11 cellular contexts compared by ENCODE assay signal in the genomic region with DNA sequence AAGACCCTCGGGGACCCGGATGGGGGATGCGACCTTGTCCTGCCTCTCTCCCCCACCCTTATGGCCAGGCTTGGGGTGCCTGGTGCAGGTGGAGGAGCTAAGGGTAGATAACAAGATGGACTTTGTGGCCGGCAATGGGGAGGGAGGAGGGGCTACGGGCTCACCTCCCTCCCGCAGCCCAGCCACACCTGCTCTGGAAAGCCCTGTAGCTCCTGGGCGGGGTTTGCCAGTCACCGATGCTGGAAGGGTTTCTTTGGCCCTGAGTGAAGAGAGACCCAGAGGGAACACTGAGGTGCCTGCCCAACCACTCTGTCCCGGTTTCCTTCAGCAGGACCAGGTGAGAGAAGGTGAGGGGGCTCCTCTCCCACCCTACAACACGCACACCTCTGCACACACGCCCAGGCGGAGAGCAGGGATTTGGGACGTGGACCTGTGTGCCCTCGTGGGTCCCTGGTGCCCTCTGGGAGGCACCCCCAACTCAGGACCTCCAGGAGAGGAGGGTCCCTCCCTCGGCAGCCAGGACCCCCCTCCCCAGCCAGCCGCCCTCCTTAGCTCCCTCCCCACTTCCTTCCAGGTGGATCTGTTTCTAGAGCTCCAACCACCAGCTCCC. TPM values are rescaled to one million over a fixed set of nuclear protein-coding genes. Genes with fewer than 3 reads are reported as not detected.
A peak's percentile ranks its signal among the peaks of the same experiment; 100 is the strongest.
DNase-seq lines count a peak whose midpoint lies in the region; ATAC-seq and TF ChIP-seq lines count a peak whose summit lies in the region.
"Had no signal": no experiment of that assay in that cellular context is flagged by ENCODE, and none has a peak within 500 bp of the region (broad histone marks: within the 10 kb centered on the region; RNA-seq: fewer than 3 reads in every experiment).

A gene (plus strand): TSS at position 229 of the 610 bp plus-strand sequence. CDS start 6,986 bp downstream, outside the sequence.

- peaks cover 16% of the 10 kb centered on the region for H3K27me3 Mint-ChIP-seq in activated B cell treated with CpG ODN at 0.5 μM for 24 hours
- peaks cover 19 to 28% of the 10 kb centered on the region in 2 donors for H3K27me3 Mint-ChIP-seq in stimulated activated naive B cell treated with anti-CD40 and anti-IgM and Interleukin-4, amounts not matched to agents 10 μg/mL and 1 μg/mL and 100 μg/mL, for 72 hours

- POLR2A ChIA-PET in activated B cell treated with CpG ODN at 0.5 μM for 24 hours (lab: Charles Lee), result no interaction called here

- no peak for TF ChIP-seq CTCF in activated B cell treated with CpG ODN at 0.5 μM for 24 hours (IDR thresholded peaks at IDR 0.05)

- H3K36me3 Mint-ChIP-seq in activated B cell treated with CpG ODN at 0.5 μM for 24 hours (ENCODE audit: low read depth), result no peaks in the 10 kb centered on the region
- H3K36me3 Mint-ChIP-seq in stimulated activated naive B cell treated with anti-CD40 and anti-IgM and Interleukin-4, amounts not matched to agents 10 μg/mL and 1 μg/mL and 100 μg/mL, for 72 hours, result peaks cover 0 to 3% of the 10 kb centered on the region in 2 donors

- no peak for ATAC-seq in activated B cell treated with CpG ODN at 0.5 μM for 24 hours (ENCODE audit: low read depth)
- ATAC-seq in stimulated activated naive B cell treated with anti-CD40 and anti-IgM and Interleukin-4, amounts not matched to agents 10 μg/mL and 1 μg/mL and 100 μg/mL, for 72 hours (replicated peaks), result peak; percentile 7 to 20

- CTCF ChIA-PET in activated B cell treated with CpG ODN at 0.5 μM for 24 hours (lab: Charles Lee), result no interaction called here

- H3K9me3 Mint-ChIP-seq in activated B cell treated with CpG ODN at 0.5 μM for 24 hours, result no peaks in the 10 kb centered on the region
- H3K9me3 Mint-ChIP-seq in stimulated activated naive B cell treated with anti-CD40 and anti-IgM and Interleukin-4, amounts not matched to agents 10 μg/mL and 1 μg/mL and 100 μg/mL, for 72 hours, result no peaks in the 10 kb centered on the region

- peaks cover 9% of the 10 kb centered on the region for H3K4me1 Mint-ChIP-seq in activated B cell treated with CpG ODN at 0.5 μM for 24 hours
- peaks cover 10 to 12% of the 10 kb centered on the region in 2 donors for H3K4me1 Mint-ChIP-seq in stimulated activated naive B cell treated with anti-CD40 and anti-IgM and Interleukin-4, amounts not matched to agents 10 μg/mL and 1 μg/mL and 100 μg/mL, for 72 hours

- H3K27ac Mint-ChIP-seq in activated B cell treated with CpG ODN at 0.5 μM for 24 hours, result no peak within 1 kb of the TSS
- H3K27ac Mint-ChIP-seq in stimulated activated naive B cell treated with anti-CD40 and anti-IgM and Interleukin-4, amounts not matched to agents 10 μg/mL and 1 μg/mL and 100 μg/mL, for 72 hours, result peak within 1 kb of the TSS; percentile 44

- intact Hi-C loops in activated B cell treated with CpG ODN at 0.5 μM for 24 hours (cut with micrococcal nuclease), result no loop called here

- peak within 1 kb of the TSS; percentile 72 for H3K4me3 Mint-ChIP-seq in activated B cell treated with CpG ODN at 0.5 μM for 24 hours
- peak within 1 kb of the TSS; percentile 70 to 80 for H3K4me3 Mint-ChIP-seq in stimulated activated naive B cell treated with anti-CD40 and anti-IgM and Interleukin-4, amounts not matched to agents 10 μg/mL and 1 μg/mL and 100 μg/mL, for 72 hours

- DNase-seq in NCI-H1417 (lab: John Stamatoyannopoulos, UW) (peak; percentile 45 to 78 (median 56)), NCI-H1417 treated with DMSO at 0.1 percent for 48 hours (lab: John Stamatoyannopoulos, UW) (no peak), activated B cell treated with CpG ODN at 0.5 μM for 24 hours (no peak), iPS-NIHi7 (ENCODE audit: extremely low spot score) (peak; percentile 86), hippocampal formation (lab: John Stamatoyannopoulos, UW) (no peak)
- DNase-seq in stimulated activated naive B cell treated with anti-CD40 and anti-IgM and Interleukin-4, amounts not matched to agents 10 μg/mL and 1 μg/mL and 100 μg/mL, for 72 hours, result no peak
- DNase-seq in activated CD4-positive, CD25-positive, alpha-beta regulatory T cell treated with anti-CD3 and anti-CD28 coated beads, Interleukin-2, amount 50 U/mL, for 72 hours, result no peak
- DNase-seq in stimulated activated CD4-positive, alpha-beta T cell treated with anti-CD3 and anti-CD28 coated beads, Interleukin-4, amount 100 ng/mL, for 24 hours, result no peak

RNA-seq across cellular contexts. Expression of the gene that starts here (rescaled TPM):
- total RNA-seq in activated B cell treated with CpG ODN at 0.5 μM for 24 hours, result not detected in 2 replicates
- total RNA-seq: glomerular endothelial cell, SK-MEL-5, subcutaneous adipose tissue had no signal

Comparison
In these comparisons a context has a peak if more than half of its experiments do, and no peak if none do; other contexts are left out.
1. DNase-seq: peak in NCI-H1417 (3 of 3) and iPS-NIHi7 (single experiment); none in NCI-H1417 treated with DMSO at 0.1 percent for 48 hours (single experiment), activated B cell treated with CpG ODN at 0.5 μM for 24 hours (single experiment), stimulated activated naive B cell treated with anti-CD40 and anti-IgM and Interleukin-4, amounts not matched to agents 10 μg/mL and 1 μg/mL and 100 μg/mL, for 72 hours (single experiment), activated CD4-positive, CD25-positive, alpha-beta regulatory T cell treated with anti-CD3 and anti-CD28 coated beads, Interleukin-2, amount 50 U/mL, for 72 hours (single experiment), stimulated activated CD4-positive, alpha-beta T cell treated with anti-CD3 and anti-CD28 coated beads, Interleukin-4, amount 100 ng/mL, for 24 hours (single experiment) and hippocampal formation (0 of 2).